Comparison of ENCODE assay signal across 8 cellular contexts in the genomic region with DNA sequence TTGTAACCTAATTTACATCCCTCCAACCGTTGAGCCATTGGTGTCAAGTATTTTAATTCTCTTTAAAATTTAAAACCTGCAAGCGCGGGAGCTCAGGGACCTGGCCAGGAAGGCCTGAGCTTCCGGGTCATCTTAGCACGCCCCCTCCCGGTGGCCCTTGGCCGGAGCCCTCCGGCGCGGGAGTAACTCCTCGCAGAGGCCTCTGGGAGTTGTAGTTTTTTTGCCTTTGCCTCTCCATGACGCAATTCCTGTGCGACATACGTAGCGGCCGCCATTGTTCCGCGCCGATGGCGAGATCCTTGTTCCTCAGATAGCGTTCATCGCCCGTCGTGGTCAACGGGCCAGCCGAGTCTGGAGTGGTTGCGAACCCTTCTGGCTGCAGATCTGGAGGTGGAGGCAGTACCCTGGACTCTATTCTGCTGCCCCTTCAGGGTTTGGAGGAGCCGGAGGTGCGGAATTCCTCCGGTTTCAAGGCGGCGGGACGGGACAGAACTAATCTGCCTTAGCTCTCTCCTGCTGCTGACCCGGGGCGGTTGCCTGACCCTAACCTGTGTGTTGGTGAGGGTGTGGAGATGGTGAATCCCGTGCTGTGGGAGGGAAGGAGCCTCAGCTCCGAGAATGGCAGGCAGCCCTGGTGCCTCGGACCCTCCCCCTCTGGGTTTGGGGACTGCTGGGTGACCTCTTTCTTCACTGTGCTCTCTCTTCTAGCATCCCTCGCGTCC. TPM values are rescaled to one million over a fixed set of nuclear protein-coding genes. Genes with fewer than 3 reads are reported as not detected.
DNase-seq lines count a peak whose midpoint lies in the region; ATAC-seq and TF ChIP-seq lines count a peak whose summit lies in the region.

A gene (plus strand): TSS at position 258 of the 722 bp plus-strand sequence. CDS start 503 bp downstream, outside the sequence.

- H3K27me3 ChIP-seq in spleen (replicated peaks in 1 of 7), result no peaks in the 10 kb centered on the region

- H3K27ac ChIP-seq in caudate nucleus (ENCODE audit: low read depth, low read length) (no peak within 1 kb of the TSS), spleen (peak within 1 kb of the TSS; percentile 65 to 90 (median 80))

- TF ChIP-seq POLR2A in spleen (IDR thresholded peaks at IDR 0.05), result no peak

- peaks cover 2 to 43% (median 38%) of the 10 kb centered on the region in 6 donors for H3K36me3 ChIP-seq in spleen

- H3K27me3 Mint-ChIP-seq in WTC11 (ENCODE audit: low read depth) (peaks cover 7% of the 10 kb centered on the region; the same call in 1 of the 2 replicates), immature natural killer cell (ENCODE audit: low read depth in 3 of 3) (peaks cover 7 to 9% (median 8%) of the 10 kb centered on the region in 3 donors)

- H3K9me3 ChIP-seq in spleen, result peaks cover 6 to 93% (median 88%) of the 10 kb centered on the region in 8 donors

- H3K36me3 Mint-ChIP-seq in WTC11 (peaks cover 75% of the 10 kb centered on the region), immature natural killer cell (peaks cover 45 to 55% (median 55%) of the 10 kb centered on the region in 3 donors)

- H3K4me3 ChIP-seq in AG04449 (ENCODE audit: low read depth, low read length) (peak within 1 kb of the TSS; percentile 98), spleen (peak within 1 kb of the TSS; percentile 70 to 95 (median 87))

- POLR2A ChIA-PET in AG04449 (lab: Yijun Ruan, JAX), result interaction anchor here (0.5 to 1.5 kb wide), 2 partner anchors 50 to 51 kb away, joined by 3 to 5 read pairs; a partner anchor contains a TSS
- POLR2A ChIA-PET in WTC11 (lab: Charles Lee), result interaction anchor here (0.7 to 1.4 kb wide), 3 partner anchors 51 to 101 kb away, joined by 3 to 5 read pairs (median 5); a partner anchor contains a TSS

- TF ChIP-seq CTCF in AG04449 (IDR thresholded peaks at IDR 0.05; ENCODE audit: insufficient read depth, low read length, missing control alignments), result peak; percentile 84
- peak; percentile 65 for TF ChIP-seq CTCF in WTC11 (IDR thresholded peaks at IDR 0.05)
- TF ChIP-seq CTCF in spleen (IDR thresholded peaks at IDR 0.05 in 8 of 11, conservative IDR thresholded peaks at IDR 0.05 in 3 of 11), result peak; percentile 67 to 96 (median 88)

- 1 to 3% (median 2%) methylated on average over 33 to 40 of the region's 40 CpGs for WGBS in spleen, 5 donors

- H3K4me3 Mint-ChIP-seq in WTC11 (peak within 1 kb of the TSS; percentile 98), immature natural killer cell (peak within 1 kb of the TSS; percentile 90 to 98 (median 95))

- intact Hi-C loops in spleen (cut with DNase I; ENCODE audit: low total_unique reads), result no loop called here

- H3K4me1 Mint-ChIP-seq in WTC11, result 0 out of 2 replicates have a peak, but pooled peaks cover 6% of the 10 kb centered on the region
- peaks cover 22 to 44% of the 10 kb centered on the region in 2 donors for H3K4me1 Mint-ChIP-seq in immature natural killer cell

- peak; percentile 94 for ATAC-seq in GM18868 (IDR thresholded peaks at IDR 0.05; ENCODE audit: unreplicated experiment)
- ATAC-seq in HG03108 (IDR thresholded peaks at IDR 0.05; ENCODE audit: unreplicated experiment), result peak; percentile 94
- ATAC-seq in WTC11, result peak; percentile 99

- H3K27ac Mint-ChIP-seq in WTC11 (peak within 1 kb of the TSS; percentile 96), immature natural killer cell (peak within 1 kb of the TSS; percentile 84 to 95 (median 94))

- H3K9me3 Mint-ChIP-seq in WTC11 (peaks cover 64% of the 10 kb centered on the region), immature natural killer cell (peaks cover 31 to 61% (median 43%) of the 10 kb centered on the region in 6 donors)

- H3K4me1 ChIP-seq in spleen, result peaks cover 8 to 15% (median 13%) of the 10 kb centered on the region in 6 donors

- peak; percentile 34 for DNase-seq in AG04449 (ENCODE audit: low read depth, low spot score)
- DNase-seq in NCI-H2196 (lab: John Stamatoyannopoulos, UW; ENCODE audit: unreplicated experiment), result peak; percentile 97
- DNase-seq in WTC11 (ENCODE audit: low spot score), result peak; percentile 98
- peak in 59 of 61 donors; percentile 18 to 90 (median 76) for DNase-seq in caudate nucleus (lab: John Stamatoyannopoulos, UW)
- peak; percentile 88 to 90 (median 90) for DNase-seq in immature natural killer cell
- DNase-seq in spleen, result peak; percentile 95

- CTCF ChIA-PET in AG04449 (lab: Yijun Ruan, JAX), result interaction anchor here (0.7 to 2.7 kb wide), 11 partner anchors 10 to 194 kb away, joined by 3 to 8 read pairs (median 4); a partner anchor contains a TSS
- CTCF ChIA-PET in WTC11 (lab: Charles Lee), result interaction anchor here (0.6 to 1.7 kb wide), 11 partner anchors 14 to 352 kb away, joined by 3 to 18 read pairs (median 5); a partner anchor contains a TSS

TF ChIP-seq in WTC11, 78 proteins besides CTCF, POLR2A, EP300 and RAD21:
- peak; percentile 59; the same call in 1 of the 2 replicates for TF ChIP-seq FOXK1 (CRISPR knock-in tag; IDR thresholded peaks at IDR 0.05)
- TF ChIP-seq SP1 (CRISPR knock-in tag; conservative IDR thresholded peaks at IDR 0.05), result peak; percentile 74
- TF ChIP-seq, protein P1, sequence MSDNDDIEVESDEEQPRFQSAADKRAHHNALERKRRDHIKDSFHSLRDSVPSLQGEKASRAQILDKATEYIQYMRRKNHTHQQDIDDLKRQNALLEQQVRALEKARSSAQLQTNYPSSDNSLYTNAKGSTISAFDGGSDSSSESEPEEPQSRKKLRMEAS (CRISPR knock-in tag; IDR thresholded peaks at IDR 0.05), result peak; percentile 43; the same call in 1 of the 2 replicates
- 0 out of 2 replicates have a peak, but pooled peaks have one; percentile 69 for TF ChIP-seq KAT7 (CRISPR knock-in tag; IDR thresholded peaks at IDR 0.05; ENCODE audit: borderline replicate concordance)
- 0 out of 2 replicates have a peak, but pooled peaks have one; percentile 55 for TF ChIP-seq MYBL2 (CRISPR knock-in tag; IDR thresholded peaks at IDR 0.05)
- TF ChIP-seq FOXP1 (CRISPR knock-in tag; IDR thresholded peaks at IDR 0.05; ENCODE audit: borderline replicate concordance), result peak; percentile 66; the same call in 1 of the 2 replicates
- TF ChIP-seq, protein P2, sequence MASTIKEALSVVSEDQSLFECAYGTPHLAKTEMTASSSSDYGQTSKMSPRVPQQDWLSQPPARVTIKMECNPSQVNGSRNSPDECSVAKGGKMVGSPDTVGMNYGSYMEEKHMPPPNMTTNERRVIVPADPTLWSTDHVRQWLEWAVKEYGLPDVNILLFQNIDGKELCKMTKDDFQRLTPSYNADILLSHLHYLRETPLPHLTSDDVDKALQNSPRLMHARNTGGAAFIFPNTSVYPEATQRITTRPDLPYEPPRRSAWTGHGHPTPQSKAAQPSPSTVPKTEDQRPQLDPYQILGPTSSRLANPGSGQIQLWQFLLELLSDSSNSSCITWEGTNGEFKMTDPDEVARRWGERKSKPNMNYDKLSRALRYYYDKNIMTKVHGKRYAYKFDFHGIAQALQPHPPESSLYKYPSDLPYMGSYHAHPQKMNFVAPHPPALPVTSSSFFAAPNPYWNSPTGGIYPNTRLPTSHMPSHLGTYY (CRISPR knock-in tag; IDR thresholded peaks at IDR 0.05), result no peak
- TF ChIP-seq, protein P3, sequence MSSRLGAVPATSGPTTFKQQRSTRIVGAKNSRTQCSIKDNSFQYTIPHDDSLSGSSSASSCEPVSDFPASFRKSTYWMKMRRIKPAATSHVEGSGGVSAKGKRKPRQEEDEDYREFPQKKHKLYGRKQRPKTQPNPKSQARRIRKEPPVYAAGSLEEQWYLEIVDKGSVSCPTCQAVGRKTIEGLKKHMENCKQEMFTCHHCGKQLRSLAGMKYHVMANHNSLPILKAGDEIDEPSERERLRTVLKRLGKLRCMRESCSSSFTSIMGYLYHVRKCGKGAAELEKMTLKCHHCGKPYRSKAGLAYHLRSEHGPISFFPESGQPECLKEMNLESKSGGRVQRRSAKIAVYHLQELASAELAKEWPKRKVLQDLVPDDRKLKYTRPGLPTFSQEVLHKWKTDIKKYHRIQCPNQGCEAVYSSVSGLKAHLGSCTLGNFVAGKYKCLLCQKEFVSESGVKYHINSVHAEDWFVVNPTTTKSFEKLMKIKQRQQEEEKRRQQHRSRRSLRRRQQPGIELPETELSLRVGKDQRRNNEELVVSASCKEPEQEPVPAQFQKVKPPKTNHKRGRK (CRISPR knock-in tag; IDR thresholded peaks at IDR 0.05; ENCODE audit: borderline replicate concordance), result no peak
- no peak for TF ChIP-seq TP53 (CRISPR knock-in tag; IDR thresholded peaks at IDR 0.05)
- TF ChIP-seq ETV6 (CRISPR knock-in tag; IDR thresholded peaks at IDR 0.05), result peak; percentile 23; the same call in 1 of the 2 replicates
- peak; percentile 96 for TF ChIP-seq GABPB1 (CRISPR knock-in tag; IDR thresholded peaks at IDR 0.05)
- TF ChIP-seq, protein P4, sequence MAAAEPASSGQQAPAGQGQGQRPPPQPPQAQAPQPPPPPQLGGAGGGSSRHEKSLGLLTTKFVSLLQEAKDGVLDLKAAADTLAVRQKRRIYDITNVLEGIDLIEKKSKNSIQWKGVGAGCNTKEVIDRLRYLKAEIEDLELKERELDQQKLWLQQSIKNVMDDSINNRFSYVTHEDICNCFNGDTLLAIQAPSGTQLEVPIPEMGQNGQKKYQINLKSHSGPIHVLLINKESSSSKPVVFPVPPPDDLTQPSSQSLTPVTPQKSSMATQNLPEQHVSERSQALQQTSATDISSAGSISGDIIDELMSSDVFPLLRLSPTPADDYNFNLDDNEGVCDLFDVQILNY (CRISPR knock-in tag; IDR thresholded peaks at IDR 0.05), result peak; percentile 16; the same call in 1 of the 2 replicates
- 0 out of 2 replicates have a peak, but pooled peaks have one; percentile 30 for TF ChIP-seq NR2C2 (CRISPR knock-in tag; IDR thresholded peaks at IDR 0.05)
- peak; percentile 98 for TF ChIP-seq CREM (CRISPR knock-in tag; IDR thresholded peaks at IDR 0.05)
- TF ChIP-seq CREB1 (CRISPR knock-in tag; IDR thresholded peaks at IDR 0.05), result 0 out of 2 replicates have a peak, but pooled peaks have one; percentile 38
- TF ChIP-seq, protein P5, sequence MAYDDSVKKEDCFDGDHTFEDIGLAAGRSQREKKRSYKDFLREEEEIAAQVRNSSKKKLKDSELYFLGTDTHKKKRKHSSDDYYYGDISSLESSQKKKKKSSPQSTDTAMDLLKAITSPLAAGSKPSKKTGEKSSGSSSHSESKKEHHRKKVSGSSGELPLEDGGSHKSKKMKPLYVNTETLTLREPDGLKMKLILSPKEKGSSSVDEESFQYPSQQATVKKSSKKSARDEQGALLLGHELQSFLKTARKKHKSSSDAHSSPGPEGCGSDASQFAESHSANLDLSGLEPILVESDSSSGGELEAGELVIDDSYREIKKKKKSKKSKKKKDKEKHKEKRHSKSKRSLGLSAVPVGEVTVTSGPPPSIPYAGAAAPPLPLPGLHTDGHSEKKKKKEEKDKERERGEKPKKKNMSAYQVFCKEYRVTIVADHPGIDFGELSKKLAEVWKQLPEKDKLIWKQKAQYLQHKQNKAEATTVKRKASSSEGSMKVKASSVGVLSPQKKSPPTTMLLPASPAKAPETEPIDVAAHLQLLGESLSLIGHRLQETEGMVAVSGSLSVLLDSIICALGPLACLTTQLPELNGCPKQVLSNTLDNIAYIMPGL (CRISPR knock-in tag; IDR thresholded peaks at IDR 0.05), result 0 out of 2 replicates have a peak, but pooled peaks have one; percentile 26

RNA-seq across cellular contexts. Expression of the gene that starts here (rescaled TPM):
- total RNA-seq in WTC11 (2021), result 17.3 to 25.3 TPM (median 21.3 TPM) in 3 replicates
- 10 to 100 TPM in 1 of 3 donors, 1 to 10 TPM in 2; 2.1 to 15.3 (median 6.9) TPM for polyA plus RNA-seq in immature natural killer cell
- 10 to 100 TPM; 20.0 to 27.0 (median 22.5) TPM for total RNA-seq in spleen
- 1 to 10 TPM; 3.0 to 5.1 (median 3.5) TPM for polyA plus RNA-seq in spleen

Comparison
In these comparisons a context has a peak if more than half of its experiments do, and no peak if none do; other contexts are left out.
1. DNase-seq: peak in every context shown above with its lines; median percentile 98 in WTC11; 97 in NCI-H2196; 95 in spleen; 90 in immature natural killer cell; 76 in caudate nucleus; 34 in AG04449.